In the genomic region with DNA sequence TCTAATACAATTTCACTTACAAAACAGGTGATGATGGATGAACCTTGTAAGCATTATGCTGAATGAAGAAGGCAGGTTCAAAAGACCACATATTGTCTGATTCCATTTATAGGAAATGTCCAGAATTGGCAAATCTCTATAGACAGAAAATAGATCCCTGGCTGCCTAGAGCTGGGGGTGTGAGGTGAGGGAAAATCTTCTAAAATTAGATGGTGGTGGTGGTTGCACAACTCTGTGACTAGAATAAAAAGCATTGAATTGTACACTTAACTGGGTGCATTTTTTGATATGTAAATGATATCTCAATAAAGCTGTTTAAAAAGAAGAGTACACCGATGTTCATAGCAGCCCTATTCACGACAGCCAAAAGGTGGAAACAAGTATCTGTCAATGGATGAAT, we compare ENCODE assay signal across 24 cellular contexts. TPM values are rescaled to one million over a fixed set of nuclear protein-coding genes. Genes with fewer than 3 reads are reported as not detected.
DNase-seq lines count a peak whose midpoint lies in the region; ATAC-seq, FAIRE-seq and TF ChIP-seq lines count a peak whose summit lies in the region.
"Had no signal": no experiment of that assay in that cellular context is flagged by ENCODE, and none has a peak within 500 bp of the region (broad histone marks: within the 10 kb centered on the region; RNA-seq: fewer than 3 reads in every experiment).

No MANE protein-coding gene starts in this region.

- H3K23ac ChIP-seq in IMR-90 (ENCODE audit: low read depth, low read length): no peak overlapping the region

- TF ChIP-seq RAD21 in IMR-90 (IDR thresholded peaks at IDR 0.05; ENCODE audit: low read length) (no peak), K562 (CRISPR knock-in tag; conservative IDR thresholded peaks at IDR 0.05 in 1 of 2, IDR thresholded peaks at IDR 0.05 in 1 of 2) (no peak), HepG2 (CRISPR knock-in tag; IDR thresholded peaks at IDR 0.05) (no peak)

- H3K56ac ChIP-seq in IMR-90 (ENCODE audit: extremely low read depth, insufficient read depth, low read length): no peak overlapping the region

- POLR2A ChIA-PET in IMR-90 (lab: Charles Lee; ENCODE audit: unreplicated experiment) (no interaction called here), K562 (lab: Yijun Ruan, JAX) (interaction anchor here (0.8 kb wide), 1 partner anchor 12 kb away, joined by 5 read pairs; no protein-coding TSS in a partner anchor), HepG2 (lab: Yijun Ruan, JAX) (no interaction called here)

- H3K18ac ChIP-seq in IMR-90 (ENCODE audit: low read depth, low read length): no peak overlapping the region

- FAIRE-seq in K562 (lab: Jason Lieb, UNC): no peak
- no peak for FAIRE-seq in HepG2 (lab: Jason Lieb, UNC)
- FAIRE-seq: A549, D721Med, GM12878, H1 had no signal

- CTCF ChIA-PET in IMR-90 (lab: Yijun Ruan, JAX) (interaction anchor here (1.1 kb wide), 1 partner anchor 33 kb away, joined by 4 read pairs; no protein-coding TSS in a partner anchor), K562 (lab: Yijun Ruan, JAX; ENCODE audit: low intra/inter-chr PET ratio) (no interaction called here), HepG2 (lab: Yijun Ruan, JAX; ENCODE audit: low intra/inter-chr PET ratio, low total read pairs) (no interaction called here)

- H4K5ac ChIP-seq in IMR-90 (ENCODE audit: low read depth, low read length): no peak overlapping the region

- H4K20me1 ChIP-seq in IMR-90 (ENCODE audit: insufficient read depth, low read length) (no peaks in the 10 kb centered on the region), K562 (replicated peaks; ENCODE audit: control insufficient read depth, insufficient read depth, low read length) (no peaks in the 10 kb centered on the region; the same call in 1 of the 2 replicates), HepG2 (ENCODE audit: insufficient read depth, low read length) (no peaks in the 10 kb centered on the region)
- H4K20me1 ChIP-seq: BLaER1 treated with 17β-estradiol and CSF1 and Interleukin-3, amounts not matched to agents 10 nM and 100 nM had no signal

- H3K4ac ChIP-seq in IMR-90 (ENCODE audit: low read depth, low read length): no peak overlapping the region

- H2BK120ac ChIP-seq in IMR-90 (ENCODE audit: low read depth, low read length): no peak overlapping the region

- H2AK5ac ChIP-seq in IMR-90 (ENCODE audit: low read depth, low read length): no peak overlapping the region

- H3K9ac ChIP-seq in IMR-90 (ENCODE audit: low read depth, low read length) (no peak overlapping the region), K562 (ENCODE audit: insufficient read depth in 1 of 2, low read depth in 2 of 2, low read length in 2 of 2) (no peak overlapping the region), HepG2 (ENCODE audit: insufficient read depth, low read depth, low read length) (no peak overlapping the region)
- H3K9ac ChIP-seq: BLaER1 treated with 17β-estradiol and CSF1 and Interleukin-3, amounts not matched to agents 10 nM and 100 nM had no signal

- TF ChIP-seq EP300 in K562 (IDR thresholded peaks at IDR 0.05; ENCODE audit: low read length) (no peak), HepG2 (IDR thresholded peaks at IDR 0.05; ENCODE audit: low read depth in 2 of 2, low read length in 2 of 2) (no peak), HepG2 (CRISPR knock-in tag; IDR thresholded peaks at IDR 0.05; ENCODE audit: borderline replicate concordance) (no peak)

- H2BK5ac ChIP-seq in IMR-90 (ENCODE audit: low read depth, low read length, poor library complexity, severe bottlenecking): no peak overlapping the region

- in situ Hi-C loops in IMR-90 (cut with MboI; ENCODE audit: low sequenced_read_pairs): no loop called here
- in situ Hi-C loops in K562 (cut with MboI): no loop called here
- in situ Hi-C loops in HepG2 (cut with HindIII; ENCODE audit: extremely low pct_ligation_motif_present, low pct_unique_long_range_greater_than_20kb): no loop called here

- DNase-seq in Right ventricle myocardium superior (no peak), left cardiac atrium (no peak), IMR-90 (no peak), K562 (ENCODE audit: extremely low read depth in 1 of 4, low spot score in 3 of 4) (no peak), HepG2 (ENCODE audit: low spot score) (no peak)
- DNase-seq in stimulated activated naive CD8-positive, alpha-beta T cell treated with anti-CD3 and anti-CD28 coated beads, Interleukin-15, Interleukin-2, amounts not matched to agents 100 U/mL and 50 U/mL, for 24 hours: no peak
- DNase-seq: 8988T; ACHN; AML-193; BE2C; CD8-positive, alpha-beta memory T cell; DMS 273 treated with DMSO at 0.1 percent for 48 hours; DMS79; EL; GDM1; H7; HCEC 1CT had no signal

- intact Hi-C loops in Right ventricle myocardium superior (cut with DNase I) (no loop called here), left cardiac atrium (cut with DNase I) (no loop called here), IMR-90 (cut with micrococcal nuclease) (no loop called here), K562 (cut with micrococcal nuclease) (loop anchor here (5.0 kb wide), 1 partner anchor 33 kb away; no protein-coding TSS in a partner anchor), HepG2 (cut with micrococcal nuclease; ENCODE audit: unreplicated experiment) (no loop called here)

- no peaks in the 10 kb centered on the region for H3K79me2 ChIP-seq in K562 (ENCODE audit: control insufficient read depth, insufficient read depth, low read length)
- no peaks in the 10 kb centered on the region for H3K79me2 ChIP-seq in HepG2 (ENCODE audit: insufficient read depth, low read length)

- no peaks in the 10 kb centered on the region for H3K9me1 ChIP-seq in IMR-90 (ENCODE audit: insufficient read depth, low read length)
- H3K9me1 ChIP-seq in K562 (ENCODE audit: control insufficient read depth, insufficient read depth, low read length): no peaks in the 10 kb centered on the region

- no CpG with 5 or more reads among the region's 2 CpGs for WGBS in IMR-90 (ENCODE audit: extremely low coverage in 2 of 2, insufficient read length in 1 of 2), 2 experiments
- 39% methylated on average over 2 of the region's 2 CpGs for WGBS in K562 (ENCODE audit: insufficient coverage, low coverage, missing lambda C conversion rate)
- 53% methylated on average over 2 of the region's 2 CpGs for WGBS in HepG2 (ENCODE audit: low lambda C conversion rate)

- no peaks in the 10 kb centered on the region for H3K4me1 ChIP-seq in IMR-90 (ENCODE audit: control insufficient read depth, insufficient read depth, low read length)
- H3K4me1 ChIP-seq in K562 (replicated peaks in 1 of 2; ENCODE audit: control insufficient read depth in 2 of 2, insufficient read depth in 2 of 2, low read length in 2 of 2): peaks cover 19% of the 10 kb centered on the region in 2 experiments
- no peaks in the 10 kb centered on the region for H3K4me1 ChIP-seq in HepG2 (ENCODE audit: insufficient read depth, low read length)
- H3K4me1 ChIP-seq: A549, BE2C had no signal

- no peak overlapping the region for H3K27ac ChIP-seq in IMR-90 (ENCODE audit: insufficient read depth, low read length)
- no peak overlapping the region for H3K27ac ChIP-seq in K562 (ENCODE audit: extremely low read depth, low read depth, low read length)
- no peak overlapping the region for H3K27ac ChIP-seq in HepG2 (ENCODE audit: extremely low read length, insufficient read depth, low read length)
- H3K27ac ChIP-seq: A549; BLaER1 treated with 17β-estradiol and CSF1 and Interleukin-3, amounts not matched to agents 10 nM and 100 nM had no signal

- H3K4me3 ChIP-seq in IMR-90 (ENCODE audit: insufficient read depth, low read depth, low read length): no peak overlapping the region
- no peak overlapping the region for H3K4me3 ChIP-seq in K562
- no peak overlapping the region for H3K4me3 ChIP-seq in HepG2 (replicated peaks in 1 of 3; ENCODE audit: insufficient read depth in 1 of 3, low read depth in 2 of 3, low read length in 3 of 3)
- H3K4me3 ChIP-seq: A549; BLaER1 treated with 17β-estradiol and CSF1 and Interleukin-3, amounts not matched to agents 10 nM and 100 nM; GM12878 had no signal

- H3K4me2 ChIP-seq in IMR-90 (ENCODE audit: low read depth, low read length) (no peak overlapping the region), K562 (ENCODE audit: insufficient read depth, low read length) (no peak overlapping the region), HepG2 (ENCODE audit: low read depth, low read length) (no peak overlapping the region)
- H3K4me2 ChIP-seq: A549; BLaER1 treated with 17β-estradiol and CSF1 and Interleukin-3, amounts not matched to agents 10 nM and 100 nM had no signal

- H3K27me3 ChIP-seq in IMR-90 (ENCODE audit: control insufficient read depth, insufficient read depth, low read length) (peaks cover 45% of the 10 kb centered on the region), K562 (ENCODE audit: control insufficient read depth in 2 of 2, insufficient read depth in 2 of 2, low read length in 2 of 2) (peaks cover 0 to 16% of the 10 kb centered on the region in 2 experiments; a peak in 2 of 5 replicates), HepG2 (ENCODE audit: control insufficient read depth in 1 of 2, insufficient read depth in 2 of 2, low read length in 2 of 2) (peaks cover 0 to 21% of the 10 kb centered on the region in 2 experiments; a peak in 3 of 5 replicates)
- H3K27me3 ChIP-seq: BE2C; BLaER1 treated with 17β-estradiol and CSF1 and Interleukin-3, amounts not matched to agents 10 nM and 100 nM had no signal

- dilution Hi-C loops in IMR-90 (cut with HindIII; ENCODE audit: low sequenced_read_pairs, unreplicated experiment): no loop called here

- no peak overlapping the region for H2BK15ac ChIP-seq in IMR-90 (ENCODE audit: low read depth, low read length)

- no peak overlapping the region for H2AK9ac ChIP-seq in IMR-90 (replicated peaks; ENCODE audit: low read depth, low read length, poor library complexity)

- no peak overlapping the region for H3K14ac ChIP-seq in IMR-90 (replicated peaks; ENCODE audit: low read depth, low read length)

- no peaks in the 10 kb centered on the region for H3K79me1 ChIP-seq in IMR-90 (ENCODE audit: low read depth in 1 of 2, low read length in 2 of 2)

- BruUV-seq in IMR-90 (replicated peaks; lab: Mats Ljungman, UMichigan): no TSS peak
- no TSS peak for BruUV-seq in K562 (replicated peaks; lab: Mats Ljungman, UMichigan)
- no TSS peak for BruUV-seq in HepG2 (replicated peaks; lab: Mats Ljungman, UMichigan)

- TF ChIP-seq CTCF in IMR-90 (conservative IDR thresholded peaks at IDR 0.05; ENCODE audit: low read depth, low read length) (no peak), K562 (IDR thresholded peaks at IDR 0.05 in 2 of 3, conservative IDR thresholded peaks at IDR 0.05 in 1 of 3; ENCODE audit: insufficient read depth in 2 of 3, low read depth in 1 of 3, low read length in 3 of 3) (no peak), HepG2 (CRISPR knock-in tag; IDR thresholded peaks at IDR 0.05) (no peak)

- TF ChIP-seq POLR2A in IMR-90 (IDR thresholded peaks at IDR 0.05; ENCODE audit: low read depth, low read length) (no peak), K562 (conservative IDR thresholded peaks at IDR 0.05) (no peak), HepG2 (IDR thresholded peaks at IDR 0.05; ENCODE audit: insufficient read depth in 1 of 2, low read depth in 2 of 2, low read length in 2 of 2) (no peak)

- no peak overlapping the region for H4K8ac ChIP-seq in IMR-90 (ENCODE audit: low read depth in 2 of 2, low read length in 2 of 2)

- no peaks in the 10 kb centered on the region for H3K36me3 ChIP-seq in IMR-90 (ENCODE audit: control insufficient read depth, insufficient read depth, low read length)
- no peaks in the 10 kb centered on the region for H3K36me3 ChIP-seq in K562 (ENCODE audit: control insufficient read depth, insufficient read depth, low read length)
- no peaks in the 10 kb centered on the region for H3K36me3 ChIP-seq in HepG2 (replicated peaks in 1 of 2; ENCODE audit: control insufficient read depth in 1 of 2, insufficient read depth in 2 of 2, low read length in 2 of 2)
- H3K36me3 ChIP-seq: BE2C; BLaER1 treated with 17β-estradiol and CSF1 and Interleukin-3, amounts not matched to agents 10 nM and 100 nM had no signal

- H2AFZ ChIP-seq in IMR-90 (replicated peaks; ENCODE audit: low read length, poor library complexity): no peak overlapping the region
- H2AFZ ChIP-seq in K562 (ENCODE audit: low read depth, low read length): no peak overlapping the region
- no peak overlapping the region for H2AFZ ChIP-seq in HepG2 (ENCODE audit: low read length)

- ATAC-seq in Right ventricle myocardium superior (ENCODE audit: poor library complexity) (peak; percentile 56), left cardiac atrium (no peak), IMR-90 (ENCODE audit: low read depth) (no peak), K562 (no peak), GM21367 (IDR thresholded peaks at IDR 0.05; ENCODE audit: unreplicated experiment) (no peak), HepG2 (no peak)
- ATAC-seq in stimulated activated naive CD8-positive, alpha-beta T cell treated with anti-CD3 and anti-CD28 coated beads, Interleukin-15, Interleukin-2, amounts not matched to agents 100 U/mL and 50 U/mL, for 24 hours: no peak
- ATAC-seq: A549, GM12878 had no signal

- H4K91ac ChIP-seq in IMR-90 (ENCODE audit: insufficient read depth, low read depth, low read length): no peak overlapping the region

- no peak overlapping the region for H2BK20ac ChIP-seq in IMR-90 (ENCODE audit: low read depth, low read length)

- H3K9me3 ChIP-seq in IMR-90 (ENCODE audit: control insufficient read depth, insufficient read depth, low read length) (peaks cover 5% of the 10 kb centered on the region), K562 (replicated peaks; ENCODE audit: control insufficient read depth, insufficient read depth, low read depth, low read length) (no peaks in the 10 kb centered on the region; the same call in 1 of the 2 replicates), HepG2 (ENCODE audit: low read length) (no peaks in the 10 kb centered on the region)
- H3K9me3 ChIP-seq: BE2C had no signal

RNA-seq across cellular contexts. Expression of a gene that starts 16.7 kb away (rescaled TPM):
- 68.3 TPM for total RNA-seq in Right ventricle myocardium superior
- 10 to 100 TPM; 59.2 to 62.9 TPM for total RNA-seq in left cardiac atrium
- 12.8 and 13.1 TPM in 2 replicates for total RNA-seq in IMR-90 (2012; rRNA removed)
- polyA plus RNA-seq in IMR-90 (2012; rRNA removed): 10.8 and 12.2 TPM in 2 replicates
- 5.4 and 6.9 TPM in 2 replicates for polyA plus RNA-seq in IMR-90 (2012; cell fraction: cytosol; rRNA removed)
- polyA plus RNA-seq in IMR-90 (2012; cell fraction: nucleus; rRNA removed; ENCODE audit: low replicate concordance): 33.2 and 38.5 TPM in 2 replicates
- total RNA-seq in K562 (2011; cell fraction: chromatin; rRNA removed; ENCODE audit: low replicate concordance): 74.3 and 112 TPM in 2 replicates
- 59.2 and 64.6 TPM in 2 replicates for total RNA-seq in K562 (2011; cell fraction: nucleolus; rRNA removed)
- 69.7 and 90.4 TPM in 2 replicates for total RNA-seq in K562 (2011; cell fraction: nucleoplasm; rRNA removed)
- total RNA-seq in K562 (2014; rRNA removed): 15.1 and 18.3 TPM in 2 replicates
- total RNA-seq in K562 (2014; rRNA removed; fragmentation: Illumina TruSeq; extraction: Trizol): 8.5 and 10.4 TPM in 2 replicates
- total RNA-seq in K562 (2015; rRNA removed; fragmentation: Illumina TruSeq; extraction: Trizol): 10.9 and 13.3 TPM in 2 replicates
- total RNA-seq in K562 (2021): 23.9 and 24.0 TPM in 2 replicates
- polyA plus RNA-seq in K562 (2011; rRNA removed): 15.8 and 21.7 TPM in 2 replicates
- polyA plus RNA-seq in K562 (2011; cell fraction: cytosol; rRNA removed): 16.3 and 16.9 TPM in 2 replicates
- 59.5 and 77.3 TPM in 2 replicates for polyA plus RNA-seq in K562 (2011; cell fraction: nucleus; rRNA removed)
- 10.6 and 11.5 TPM in 2 replicates for polyA plus RNA-seq in K562 (2012)
- polyA plus RNA-seq in K562 (2014; fragmentation: Illumina TruSeq; extraction: Trizol): 14.5 and 14.8 TPM in 2 replicates
- 1 to 10 TPM; 2.3 to 3.3 TPM for polyA plus RNA-seq in K562 (2014; fragmentation: Nextera tagmentation; extraction: Ambion mirVana)
- polyA plus RNA-seq in K562 (2014; rRNA removed): 13.5 and 17.1 TPM in 2 replicates
- 27.1 and 32.0 TPM in 2 replicates for polyA minus RNA-seq in K562 (2011; rRNA and poly(A)+ RNA removed)
- 17.7 and 18.3 TPM in 2 replicates for polyA minus RNA-seq in K562 (2011; cell fraction: cytosol; rRNA and poly(A)+ RNA removed)
- polyA minus RNA-seq in K562 (2011; cell fraction: nucleus; rRNA and poly(A)+ RNA removed): 28.8 and 31.0 TPM in 2 replicates
- 8.8 and 12.2 TPM in 2 replicates for total RNA-seq in HepG2 (2016; rRNA removed; fragmentation: Illumina TruSeq; extraction: Trizol)
- 8.5 and 9.2 TPM in 2 replicates for total RNA-seq in HepG2 (2016; cell fraction: cytosol; rRNA removed; fragmentation: Illumina TruSeq; extraction: Trizol; ENCODE audit: low read depth)
- total RNA-seq in HepG2 (2016; cell fraction: insoluble cytoplasmic fraction; rRNA removed; fragmentation: Illumina TruSeq; extraction: Trizol): 7.8 and 11.7 TPM in 2 replicates
- 7.7 and 7.9 TPM in 2 replicates for total RNA-seq in HepG2 (2016; cell fraction: membrane; rRNA removed; fragmentation: Illumina TruSeq; extraction: Trizol)
- total RNA-seq in HepG2 (2016; cell fraction: nucleus; rRNA removed; fragmentation: Illumina TruSeq; extraction: Trizol): 14.4 and 18.4 TPM in 2 replicates
- polyA plus RNA-seq in HepG2 (2011; rRNA removed): 10.0 and 10.1 TPM in 2 replicates
- 4.5 and 4.8 TPM in 2 replicates for polyA plus RNA-seq in HepG2 (2011; cell fraction: cytosol; rRNA removed)
- polyA plus RNA-seq in HepG2 (2011; cell fraction: nucleus; rRNA removed): 42.1 and 49.3 TPM in 2 replicates
- polyA plus RNA-seq in HepG2 (2012): 8.4 and 8.8 TPM in 2 replicates
- 0.70 and 0.83 TPM in 2 replicates for polyA plus RNA-seq in HepG2 (2016; cell fraction: cytosol; fragmentation: Illumina TruSeq; extraction: Trizol; ENCODE audit: low read depth)
- polyA plus RNA-seq in HepG2 (2016; cell fraction: insoluble cytoplasmic fraction; fragmentation: Illumina TruSeq; extraction: Trizol; ENCODE audit: low read depth): 6.0 and 7.6 TPM in 2 replicates
- polyA plus RNA-seq in HepG2 (2016; cell fraction: membrane; fragmentation: Illumina TruSeq; extraction: Trizol; ENCODE audit: low read depth): 1.9 and 2.1 TPM in 2 replicates
- 27.9 and 28.8 TPM in 2 replicates for polyA plus RNA-seq in HepG2 (2016; cell fraction: nucleus; fragmentation: Illumina TruSeq; extraction: Trizol; ENCODE audit: insufficient read depth, low read depth)
- 28.6 and 30.6 TPM in 2 replicates for polyA minus RNA-seq in HepG2 (2011; rRNA and poly(A)+ RNA removed; ENCODE audit: low replicate concordance)
- polyA minus RNA-seq in HepG2 (2011; cell fraction: cytosol; rRNA and poly(A)+ RNA removed): 7.2 and 7.8 TPM in 2 replicates
- polyA minus RNA-seq in HepG2 (2011; cell fraction: nucleus; rRNA and poly(A)+ RNA removed): 25.4 and 26.0 TPM in 2 replicates

RNA-seq across cellular contexts. Expression of a gene that starts 25.6 kb away (rescaled TPM):
- total RNA-seq in Right ventricle myocardium superior (5.8 TPM), left cardiac atrium (10 to 100 TPM; 12.4 to 13.3 TPM), IMR-90 (2012; rRNA removed) (3.1 and 4.3 TPM in 2 replicates), K562 (2014; rRNA removed) (3.6 and 5.4 TPM in 2 replicates), K562 (2014; rRNA removed; fragmentation: Illumina TruSeq; extraction: Trizol) (0.96 and 1.5 TPM in 2 replicates), K562 (2015; rRNA removed; fragmentation: Illumina TruSeq; extraction: Trizol) (2.4 and 3.0 TPM in 2 replicates), K562 (2021) (13.1 and 14.9 TPM in 2 replicates), HepG2 (2016; rRNA removed; fragmentation: Illumina TruSeq; extraction: Trizol) (6.1 and 7.0 TPM in 2 replicates)
- polyA plus RNA-seq in IMR-90 (2012; rRNA removed) (26.7 and 27.1 TPM in 2 replicates), K562 (2011; rRNA removed) (1.3 and 2.6 TPM in 2 replicates), K562 (2014; fragmentation: Illumina TruSeq; extraction: Trizol) (7.4 and 9.7 TPM in 2 replicates), K562 (2014; fragmentation: Nextera tagmentation; extraction: Ambion mirVana) (under 1 TPM; 0.65 to 0.98 TPM), K562 (2014; rRNA removed) (4.2 and 4.4 TPM in 2 replicates), HepG2 (2011; rRNA removed) (2.6 and 2.9 TPM in 2 replicates)
- 7.0 and 23.7 TPM in 2 replicates for polyA plus RNA-seq in IMR-90 (2012; cell fraction: cytosol; rRNA removed)
- 3.3 and 12.5 TPM in 2 replicates for polyA plus RNA-seq in IMR-90 (2012; cell fraction: nucleus; rRNA removed; ENCODE audit: low replicate concordance)
- 4.6 and 15.0 TPM in 2 replicates for total RNA-seq in K562 (2011; cell fraction: chromatin; rRNA removed; ENCODE audit: low replicate concordance)
- 15.7 and 22.2 TPM in 2 replicates for total RNA-seq in K562 (2011; cell fraction: nucleolus; rRNA removed)
- 13.6 and 16.2 TPM in 2 replicates for total RNA-seq in K562 (2011; cell fraction: nucleoplasm; rRNA removed)
- 2.8 and 7.0 TPM in 2 replicates for polyA plus RNA-seq in K562 (2011; cell fraction: cytosol; rRNA removed)
- 2.6 and 5.4 TPM in 2 replicates for polyA plus RNA-seq in K562 (2011; cell fraction: nucleus; rRNA removed)
- polyA plus RNA-seq in K562 (2012): 9.2 and 10.4 TPM in 2 replicates
- 2.1 and 2.5 TPM in 2 replicates for polyA minus RNA-seq in K562 (2011; rRNA and poly(A)+ RNA removed)
- 13.7 and 13.8 TPM in 2 replicates for polyA minus RNA-seq in K562 (2011; cell fraction: cytosol; rRNA and poly(A)+ RNA removed)
- 4.8 and 4.9 TPM in 2 replicates for polyA minus RNA-seq in K562 (2011; cell fraction: nucleus; rRNA and poly(A)+ RNA removed)
- total RNA-seq in HepG2 (2016; cell fraction: cytosol; rRNA removed; fragmentation: Illumina TruSeq; extraction: Trizol; ENCODE audit: low read depth): 2.8 and 3.3 TPM in 2 replicates
- 5.8 and 7.5 TPM in 2 replicates for total RNA-seq in HepG2 (2016; cell fraction: insoluble cytoplasmic fraction; rRNA removed; fragmentation: Illumina TruSeq; extraction: Trizol)
- total RNA-seq in HepG2 (2016; cell fraction: membrane; rRNA removed; fragmentation: Illumina TruSeq; extraction: Trizol): 9.9 and 10.1 TPM in 2 replicates
- 8.9 and 10.1 TPM in 2 replicates for total RNA-seq in HepG2 (2016; cell fraction: nucleus; rRNA removed; fragmentation: Illumina TruSeq; extraction: Trizol)
- 1.8 and 3.3 TPM in 2 replicates for polyA plus RNA-seq in HepG2 (2011; cell fraction: cytosol; rRNA removed)
- 5.3 and 6.1 TPM in 2 replicates for polyA plus RNA-seq in HepG2 (2011; cell fraction: nucleus; rRNA removed)
- polyA plus RNA-seq in HepG2 (2012): 5.5 and 7.2 TPM in 2 replicates
- polyA plus RNA-seq in HepG2 (2016; cell fraction: cytosol; fragmentation: Illumina TruSeq; extraction: Trizol; ENCODE audit: low read depth): 4.4 and 5.2 TPM in 2 replicates
- 8.6 and 9.4 TPM in 2 replicates for polyA plus RNA-seq in HepG2 (2016; cell fraction: insoluble cytoplasmic fraction; fragmentation: Illumina TruSeq; extraction: Trizol; ENCODE audit: low read depth)
- 10.8 and 11.1 TPM in 2 replicates for polyA plus RNA-seq in HepG2 (2016; cell fraction: membrane; fragmentation: Illumina TruSeq; extraction: Trizol; ENCODE audit: low read depth)
- polyA plus RNA-seq in HepG2 (2016; cell fraction: nucleus; fragmentation: Illumina TruSeq; extraction: Trizol; ENCODE audit: insufficient read depth, low read depth): 11.8 and 12.4 TPM in 2 replicates
- polyA minus RNA-seq in HepG2 (2011; rRNA and poly(A)+ RNA removed; ENCODE audit: low replicate concordance): 22.9 and 26.1 TPM in 2 replicates
- 6.5 and 8.0 TPM in 2 replicates for polyA minus RNA-seq in HepG2 (2011; cell fraction: cytosol; rRNA and poly(A)+ RNA removed)
- 3.4 and 5.5 TPM in 2 replicates for polyA minus RNA-seq in HepG2 (2011; cell fraction: nucleus; rRNA and poly(A)+ RNA removed)

RNA-seq across cellular contexts. Expression of a gene that starts 54.9 kb away (rescaled TPM):
- total RNA-seq in Right ventricle myocardium superior: 4.5 TPM
- total RNA-seq in left cardiac atrium: 1 to 10 TPM; 5.0 to 6.9 TPM
- total RNA-seq in IMR-90 (2012; rRNA removed): 6.5 and 6.9 TPM in 2 replicates
- polyA plus RNA-seq in IMR-90 (2012; rRNA removed): 9.6 and 12.4 TPM in 2 replicates
- 5.9 and 10.4 TPM in 2 replicates for polyA plus RNA-seq in IMR-90 (2012; cell fraction: cytosol; rRNA removed)
- 10.5 and 18.3 TPM in 2 replicates for polyA plus RNA-seq in IMR-90 (2012; cell fraction: nucleus; rRNA removed; ENCODE audit: low replicate concordance)
- 1.4 and 6.4 TPM in 2 replicates for total RNA-seq in K562 (2011; cell fraction: chromatin; rRNA removed; ENCODE audit: low replicate concordance)
- 4.3 and 4.5 TPM in 2 replicates for total RNA-seq in K562 (2011; cell fraction: nucleolus; rRNA removed)
- total RNA-seq in K562 (2011; cell fraction: nucleoplasm; rRNA removed): 2.4 and 2.6 TPM in 2 replicates
- total RNA-seq in K562 (2014; rRNA removed): 5.4 and 8.0 TPM in 2 replicates
- 0.89 and 1.5 TPM in 2 replicates for total RNA-seq in K562 (2014; rRNA removed; fragmentation: Illumina TruSeq; extraction: Trizol)
- total RNA-seq in K562 (2015; rRNA removed; fragmentation: Illumina TruSeq; extraction: Trizol): 2.1 and 2.3 TPM in 2 replicates
- total RNA-seq in K562 (2021): 6.6 and 6.9 TPM in 2 replicates
- polyA plus RNA-seq in K562 (2011; rRNA removed): 2.5 and 3.9 TPM in 2 replicates
- polyA plus RNA-seq in K562 (2011; cell fraction: cytosol; rRNA removed): 4.4 and 9.8 TPM in 2 replicates
- polyA plus RNA-seq in K562 (2011; cell fraction: nucleus; rRNA removed): 7.2 and 11.0 TPM in 2 replicates
- polyA plus RNA-seq in K562 (2012): 3.3 and 3.7 TPM in 2 replicates
- 2.9 and 4.0 TPM in 2 replicates for polyA plus RNA-seq in K562 (2014; fragmentation: Illumina TruSeq; extraction: Trizol)
- polyA plus RNA-seq in K562 (2014; fragmentation: Nextera tagmentation; extraction: Ambion mirVana): under 1 TPM; 0.13 to 0.14 TPM
- 4.3 and 4.9 TPM in 2 replicates for polyA plus RNA-seq in K562 (2014; rRNA removed)
- polyA minus RNA-seq in K562 (2011; rRNA and poly(A)+ RNA removed): 1.6 and 1.7 TPM in 2 replicates
- polyA minus RNA-seq in K562 (2011; cell fraction: cytosol; rRNA and poly(A)+ RNA removed): 4.6 and 9.6 TPM in 2 replicates
- polyA minus RNA-seq in K562 (2011; cell fraction: nucleus; rRNA and poly(A)+ RNA removed): 1.5 and 1.7 TPM in 2 replicates
- total RNA-seq in HepG2 (2016; rRNA removed; fragmentation: Illumina TruSeq; extraction: Trizol): 3.0 and 4.2 TPM in 2 replicates
- total RNA-seq in HepG2 (2016; cell fraction: cytosol; rRNA removed; fragmentation: Illumina TruSeq; extraction: Trizol; ENCODE audit: low read depth): 1.8 and 1.9 TPM in 2 replicates
- 4.1 and 4.2 TPM in 2 replicates for total RNA-seq in HepG2 (2016; cell fraction: insoluble cytoplasmic fraction; rRNA removed; fragmentation: Illumina TruSeq; extraction: Trizol)
- 4.9 and 5.4 TPM in 2 replicates for total RNA-seq in HepG2 (2016; cell fraction: membrane; rRNA removed; fragmentation: Illumina TruSeq; extraction: Trizol)
- 2.2 and 2.8 TPM in 2 replicates for total RNA-seq in HepG2 (2016; cell fraction: nucleus; rRNA removed; fragmentation: Illumina TruSeq; extraction: Trizol)
- polyA plus RNA-seq in HepG2 (2011; rRNA removed): 2.2 and 3.1 TPM in 2 replicates
- 2.2 and 3.1 TPM in 2 replicates for polyA plus RNA-seq in HepG2 (2011; cell fraction: cytosol; rRNA removed)
- polyA plus RNA-seq in HepG2 (2011; cell fraction: nucleus; rRNA removed): 5.3 and 6.8 TPM in 2 replicates
- polyA plus RNA-seq in HepG2 (2012): 1.2 and 1.9 TPM in 2 replicates
- 2.5 and 2.9 TPM in 2 replicates for polyA plus RNA-seq in HepG2 (2016; cell fraction: cytosol; fragmentation: Illumina TruSeq; extraction: Trizol; ENCODE audit: low read depth)
- polyA plus RNA-seq in HepG2 (2016; cell fraction: insoluble cytoplasmic fraction; fragmentation: Illumina TruSeq; extraction: Trizol; ENCODE audit: low read depth): 4.7 and 5.0 TPM in 2 replicates
- polyA plus RNA-seq in HepG2 (2016; cell fraction: membrane; fragmentation: Illumina TruSeq; extraction: Trizol; ENCODE audit: low read depth): 5.4 and 6.2 TPM in 2 replicates
- polyA plus RNA-seq in HepG2 (2016; cell fraction: nucleus; fragmentation: Illumina TruSeq; extraction: Trizol; ENCODE audit: insufficient read depth, low read depth): 5.6 and 7.4 TPM in 2 replicates
- polyA minus RNA-seq in HepG2 (2011; rRNA and poly(A)+ RNA removed; ENCODE audit: low replicate concordance): 1.2 and 6.3 TPM in 2 replicates
- polyA minus RNA-seq in HepG2 (2011; cell fraction: cytosol; rRNA and poly(A)+ RNA removed): 2.4 TPM in 2 replicates
- polyA minus RNA-seq in HepG2 (2011; cell fraction: nucleus; rRNA and poly(A)+ RNA removed): 1.2 TPM in 2 replicates
- polyA plus RNA-seq: CD14-positive monocyte had no signal
